1 cellular context compared by ENCODE assay signal in genomic region chr19:33392341-33393285, GRCh38.
A peak's percentile ranks its signal among the peaks of the same experiment; 100 is the strongest.
TF ChIP-seq lines count a peak whose summit lies in the region.

No MANE protein-coding gene starts in this region.

TF ChIP-seq in HepG2, 621 proteins besides CTCF, POLR2A, EP300 and RAD21 (continued from another document and continues in another):
- TF ChIP-seq ZNF253 (CRISPR knock-in tag; IDR thresholded peaks at IDR 0.05; ENCODE audit: borderline replicate concordance) (peak; percentile 100), ZC3H13 (CRISPR knock-in tag; IDR thresholded peaks at IDR 0.05) (peak; percentile 90), HMG20B (CRISPR knock-in tag; conservative IDR thresholded peaks at IDR 0.05) (peak; percentile 91), ZNF674 (CRISPR knock-in tag; IDR thresholded peaks at IDR 0.05; ENCODE audit: low read depth) (peak; percentile 99; the same call in 1 of the 2 replicates), ATF7-NPFF (CRISPR knock-in tag; IDR thresholded peaks at IDR 0.05; ENCODE audit: low read depth) (peak; percentile 100), ETS1 (CRISPR knock-in tag; IDR thresholded peaks at IDR 0.05) (peak; percentile 98), KDM3A (CRISPR knock-in tag; IDR thresholded peaks at IDR 0.05; ENCODE audit: low read depth) (peak; percentile 94), ZNF713 (CRISPR knock-in tag; IDR thresholded peaks at IDR 0.05) (no peak), GZF1 (CRISPR knock-in tag; IDR thresholded peaks at IDR 0.05) (peak; percentile 95; the same call in 1 of the 2 replicates), NFYB (CRISPR knock-in tag; IDR thresholded peaks at IDR 0.05) (peak; percentile 61), CBX2 (IDR thresholded peaks at IDR 0.05; ENCODE audit: low read depth, low read length) (no peak), CBX2 (CRISPR knock-in tag; IDR thresholded peaks at IDR 0.05; ENCODE audit: low read depth) (peak; percentile 48; the same call in 1 of the 2 replicates), REPIN1 (CRISPR knock-in tag; IDR thresholded peaks at IDR 0.05; ENCODE audit: borderline replicate concordance, low read depth) (peak; percentile 100), ZNF547 (CRISPR knock-in tag; IDR thresholded peaks at IDR 0.05) (peak; percentile 100), HOXA5 (CRISPR knock-in tag; IDR thresholded peaks at IDR 0.05) (peak; percentile 100), ZSCAN31 (CRISPR knock-in tag; IDR thresholded peaks at IDR 0.05; ENCODE audit: low read depth) (peak; percentile 100), RBM39 (IDR thresholded peaks at IDR 0.05; ENCODE audit: low read depth, low read length, poor library complexity, severe bottlenecking) (no peak), ZNF512B (CRISPR knock-in tag; IDR thresholded peaks at IDR 0.05; ENCODE audit: borderline replicate concordance) (peak; percentile 94; the same call in 1 of the 2 replicates), USF2 (IDR thresholded peaks at IDR 0.05; ENCODE audit: low read depth, low read length) (peak; percentile 65), USF2 (CRISPR knock-in tag; IDR thresholded peaks at IDR 0.05; ENCODE audit: borderline replicate concordance) (peak; percentile 92), ZBTB20 (CRISPR knock-in tag; IDR thresholded peaks at IDR 0.05; ENCODE audit: borderline replicate concordance, low read depth) (peak; percentile 94; the same call in 1 of the 2 replicates), ZNF616 (CRISPR knock-in tag; IDR thresholded peaks at IDR 0.05; ENCODE audit: low read depth) (peak; percentile 98), SNAPC2 (CRISPR knock-in tag; IDR thresholded peaks at IDR 0.05) (peak; percentile 97), ATF1 (CRISPR knock-in tag; IDR thresholded peaks at IDR 0.05) (no peak), SP2 (CRISPR knock-in tag; IDR thresholded peaks at IDR 0.05) (peak; percentile 66), ZBTB39 (CRISPR knock-in tag; IDR thresholded peaks at IDR 0.05) (peak; percentile 97), CREB3 (CRISPR knock-in tag; IDR thresholded peaks at IDR 0.05) (peak; percentile 100), ZSCAN5A (CRISPR knock-in tag; IDR thresholded peaks at IDR 0.05; ENCODE audit: borderline replicate concordance) (peak; percentile 96), ZNF652 (CRISPR knock-in tag; IDR thresholded peaks at IDR 0.05; ENCODE audit: borderline replicate concordance, low read depth) (no peak), AKAP8 (CRISPR knock-in tag; IDR thresholded peaks at IDR 0.05) (peak; percentile 99), TAF1 (CRISPR knock-in tag; IDR thresholded peaks at IDR 0.05) (peak; percentile 64), KLF11 (CRISPR knock-in tag; IDR thresholded peaks at IDR 0.05) (peak; percentile 99), MAX (IDR thresholded peaks at IDR 0.05) (peak; percentile 100), BRF2 (CRISPR knock-in tag; IDR thresholded peaks at IDR 0.05) (peak; percentile 99), HOXA3 (CRISPR knock-in tag; IDR thresholded peaks at IDR 0.05) (peak; percentile 98), ZSCAN12 (CRISPR knock-in tag; IDR thresholded peaks at IDR 0.05) (peak; percentile 99), ZNF788 (CRISPR knock-in tag; IDR thresholded peaks at IDR 0.05; ENCODE audit: borderline replicate concordance) (peak; percentile 99), SKI (IDR thresholded peaks at IDR 0.05; ENCODE audit: partially characterized antibody) (peak; percentile 53), DNMT1 (CRISPR knock-in tag; IDR thresholded peaks at IDR 0.05) (peak; percentile 95; the same call in 1 of the 2 replicates), FOXA3 (CRISPR knock-in tag; IDR thresholded peaks at IDR 0.05) (peak; percentile 83), RFXAP (CRISPR knock-in tag; IDR thresholded peaks at IDR 0.05; ENCODE audit: borderline replicate concordance) (peak; percentile 98), ZNF644 (CRISPR knock-in tag; IDR thresholded peaks at IDR 0.05; ENCODE audit: low read depth) (peak; percentile 92), ZSCAN29 (CRISPR knock-in tag; conservative IDR thresholded peaks at IDR 0.05) (0 out of 2 replicates have a peak, but pooled peaks have one; percentile 38), PHB2 (IDR thresholded peaks at IDR 0.05; ENCODE audit: partially characterized antibody) (no peak), ZNF530 (CRISPR knock-in tag; IDR thresholded peaks at IDR 0.05; ENCODE audit: low read depth) (peak; percentile 97), NR2C2 (CRISPR knock-in tag; IDR thresholded peaks at IDR 0.05; ENCODE audit: borderline replicate concordance) (peak; percentile 91), HDAC2 (CRISPR knock-in tag; IDR thresholded peaks at IDR 0.05) (peak; percentile 97), MYPOP (CRISPR knock-in tag; IDR thresholded peaks at IDR 0.05) (peak; percentile 99), ZXDC (CRISPR knock-in tag; IDR thresholded peaks at IDR 0.05) (peak; percentile 99), RFX1 (IDR thresholded peaks at IDR 0.05) (no peak)
